23 cellular contexts compared by ENCODE assay signal in the genomic region with DNA sequence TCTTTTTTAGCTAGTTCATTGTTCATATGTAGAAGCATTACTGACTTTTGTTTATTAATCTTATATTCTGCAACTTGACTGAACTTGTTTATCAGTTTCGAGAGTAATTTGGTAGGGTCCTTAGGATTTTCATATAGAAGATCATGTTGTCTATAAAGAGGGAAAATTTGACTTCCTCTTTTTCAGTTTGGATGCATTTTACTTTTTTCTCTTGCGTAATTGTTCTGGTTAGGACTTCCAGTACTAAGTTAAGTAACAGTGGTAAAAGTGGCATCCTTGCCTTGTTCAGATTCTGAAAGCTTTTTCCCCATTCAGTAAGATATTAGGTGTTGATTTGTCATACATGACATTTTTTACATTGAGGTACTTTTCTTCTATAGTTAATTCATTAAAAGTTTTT.
"Had no signal": no experiment of that assay in that cellular context is flagged by ENCODE, and none has a peak within 500 bp of the region (broad histone marks: within the 10 kb centered on the region; RNA-seq: fewer than 3 reads in every experiment).

No MANE protein-coding gene starts in this region.

- DNase-seq: activated CD4-positive, alpha-beta T cell treated with anti-CD3 and anti-CD28 coated beads for 36 hours; activated CD4-positive, CD25-positive, alpha-beta regulatory T cell; activated CD8-positive, alpha-beta memory T cell treated with anti-CD3 and anti-CD28 coated beads, Interleukin-2, amount 10 ng/mL, durations not matched to agents 7 days and 5 days; activated CD8-positive, alpha-beta T cell treated with anti-CD3 and anti-CD28 coated beads, Interleukin-2, amount 10 ng/mL, durations not matched to agents 7 days and 5 days; activated T-cell treated with anti-CD3 and anti-CD28 coated beads, Interleukin-2, amount 50 U/mL, for 48 hours; adrenal gland; cerebellar nuclear complex; colonic mucosa; effector CD8-positive, alpha-beta T cell; esophagus squamous epithelium; foreskin melanocyte; left lung; lower lobe of right lung; mesendoderm; natural killer cell; occipital lobe; right cardiac atrium; stimulated activated CD4-positive, alpha-beta T cell treated with anti-CD3 and anti-CD28 coated beads, Interleukin-15, amount 100 ng/mL, for 24 hours; stimulated activated CD4-positive, alpha-beta T cell treated with anti-CD3 and anti-CD28 coated beads, Interleukin-2, amount 100 ng/mL, for 24 hours; stimulated activated naive B cell treated with anti-CD40 and anti-IgM and Interleukin-4, amounts not matched to agents 10 μg/mL and 1 μg/mL and 100 μg/mL, for 72 hours; stomach; thyroid gland; upper lobe of left lung had no signal
